Comparison of ENCODE assay signal across 12 cellular contexts in genomic region chr9:130036099-130036498, GRCh38. TPM values are rescaled to one million over a fixed set of nuclear protein-coding genes. Genes with fewer than 3 reads are reported as not detected.
DNase-seq lines count a peak whose midpoint lies in the region; ATAC-seq and TF ChIP-seq lines count a peak whose summit lies in the region.
"Had no signal": no experiment of that assay in that cellular context is flagged by ENCODE, and none has a peak within 500 bp of the region (broad histone marks: within the 10 kb centered on the region; RNA-seq: fewer than 3 reads in every experiment).

No MANE protein-coding gene starts in this region.

- H3K9me3 Mint-ChIP-seq in T-helper 1 cell treated with Interleukin-12 subunit alpha and Interleukin-12 subunit beta and Interleukin-4 antibody, amounts not matched to agents 30 μg/mL and 1 μg/mL, for 36 hours: no peaks in the 10 kb centered on the region
- no peaks in the 10 kb centered on the region for H3K9me3 Mint-ChIP-seq in stimulated activated effector memory CD8-positive, alpha-beta T cell treated with anti-CD3 and anti-CD28 coated beads, Interleukin-12 subunit alpha, Interleukin-12 subunit beta, amount 100 ng/mL, for 72 hours

- no peak for TF ChIP-seq POLR2A in esophagus muscularis mucosa (IDR thresholded peaks at IDR 0.05; ENCODE audit: low read depth)

- H3K4me1 ChIP-seq in RWPE2 (ENCODE audit: insufficient read depth, poor library complexity, severe bottlenecking): peaks cover 8% of the 10 kb centered on the region
- peaks cover 34 to 98% (median 95%) of the 10 kb centered on the region in 4 donors for H3K4me1 ChIP-seq in esophagus muscularis mucosa

- H3K4me3 Mint-ChIP-seq in T-helper 1 cell treated with Interleukin-12 subunit alpha and Interleukin-12 subunit beta and Interleukin-4 antibody, amounts not matched to agents 30 μg/mL and 1 μg/mL, for 36 hours: peak overlapping the region; percentile 53
- H3K4me3 Mint-ChIP-seq in stimulated activated effector memory CD8-positive, alpha-beta T cell treated with anti-CD3 and anti-CD28 coated beads, Interleukin-12 subunit alpha, Interleukin-12 subunit beta, amount 100 ng/mL, for 72 hours: peak overlapping the region; percentile 99

- H3K4me3 ChIP-seq in RWPE2 (ENCODE audit: severe bottlenecking) (no peak overlapping the region), esophagus muscularis mucosa (no peak overlapping the region)

- peak; percentile 80 for ATAC-seq in RWPE2 (ENCODE audit: low read depth)
- ATAC-seq in stimulated activated effector memory CD8-positive, alpha-beta T cell treated with anti-CD3 and anti-CD28 coated beads, Interleukin-12 subunit alpha, Interleukin-12 subunit beta, amount 100 ng/mL, for 72 hours: peak; percentile 51

- H3K27me3 ChIP-seq in RWPE2 (ENCODE audit: insufficient read depth, poor library complexity, severe bottlenecking) (no peaks in the 10 kb centered on the region), esophagus muscularis mucosa (no peaks in the 10 kb centered on the region)

- peaks cover 15% of the 10 kb centered on the region for H3K36me3 Mint-ChIP-seq in T-helper 1 cell treated with Interleukin-12 subunit alpha and Interleukin-12 subunit beta and Interleukin-4 antibody, amounts not matched to agents 30 μg/mL and 1 μg/mL, for 36 hours (ENCODE audit: low read depth)
- H3K36me3 Mint-ChIP-seq in stimulated activated effector memory CD8-positive, alpha-beta T cell treated with anti-CD3 and anti-CD28 coated beads, Interleukin-12 subunit alpha, Interleukin-12 subunit beta, amount 100 ng/mL, for 72 hours: peaks cover 100% of the 10 kb centered on the region

- peaks cover 62% of the 10 kb centered on the region for H3K4me1 Mint-ChIP-seq in T-helper 1 cell treated with Interleukin-12 subunit alpha and Interleukin-12 subunit beta and Interleukin-4 antibody, amounts not matched to agents 30 μg/mL and 1 μg/mL, for 36 hours (ENCODE audit: low read depth)
- H3K4me1 Mint-ChIP-seq in stimulated activated effector memory CD8-positive, alpha-beta T cell treated with anti-CD3 and anti-CD28 coated beads, Interleukin-12 subunit alpha, Interleukin-12 subunit beta, amount 100 ng/mL, for 72 hours: peaks cover 60% of the 10 kb centered on the region

- no peak for DNase-seq in T-helper 1 cell
- DNase-seq in RWPE2 (ENCODE audit: low spot score): no peak
- DNase-seq in esophagus muscularis mucosa (ENCODE audit: extremely low spot score): no peak
- no peak for DNase-seq in stimulated activated effector memory CD8-positive, alpha-beta T cell treated with anti-CD3 and anti-CD28 coated beads, Interleukin-12 subunit alpha, Interleukin-12 subunit beta, amount 100 ng/mL, for 72 hours (ENCODE audit: low spot score in 2 of 2)
- no peak for DNase-seq in NCI-H146 treated with DMSO at 0.1 percent for 48 hours (lab: John Stamatoyannopoulos, UW; ENCODE audit: unreplicated experiment)
- no peak for DNase-seq in SIG-M5 treated with dmso at 0.1 percent for 504 hours (lab: John Stamatoyannopoulos, UW; ENCODE audit: unreplicated experiment)
- DNase-seq in head of caudate nucleus: no peak
- DNase-seq: ACHN, hippocampal formation, retina, SHP77 treated with DMSO at 0.1 percent for 48 hours had no signal

- peak overlapping the region; percentile 77 for H3K27ac Mint-ChIP-seq in T-helper 1 cell treated with Interleukin-12 subunit alpha and Interleukin-12 subunit beta and Interleukin-4 antibody, amounts not matched to agents 30 μg/mL and 1 μg/mL, for 36 hours
- peak overlapping the region; percentile 99 for H3K27ac Mint-ChIP-seq in stimulated activated effector memory CD8-positive, alpha-beta T cell treated with anti-CD3 and anti-CD28 coated beads, Interleukin-12 subunit alpha, Interleukin-12 subunit beta, amount 100 ng/mL, for 72 hours

- no peak for TF ChIP-seq EP300 in esophagus muscularis mucosa (IDR thresholded peaks at IDR 0.05)

- TF ChIP-seq CTCF in RWPE2 (IDR thresholded peaks at IDR 0.05; ENCODE audit: poor library complexity, severe bottlenecking) (no peak), esophagus muscularis mucosa (IDR thresholded peaks at IDR 0.05) (no peak)

- H3K27ac ChIP-seq in RWPE2 (ENCODE audit: poor library complexity, severe bottlenecking): peak overlapping the region; percentile 14
- H3K27ac ChIP-seq in esophagus muscularis mucosa (replicated peaks in 1 of 4): peak overlapping the region; percentile 87 to 100 (median 98)

- intact Hi-C loops in esophagus muscularis mucosa (cut with DNase I): no loop called here
- intact Hi-C loops in head of caudate nucleus (cut with DNase I): no loop called here

- H3K27me3 Mint-ChIP-seq in T-helper 1 cell treated with Interleukin-12 subunit alpha and Interleukin-12 subunit beta and Interleukin-4 antibody, amounts not matched to agents 30 μg/mL and 1 μg/mL, for 36 hours (ENCODE audit: low read depth): no peaks in the 10 kb centered on the region

- H3K9me3 ChIP-seq in RWPE2 (ENCODE audit: severe bottlenecking) (no peaks in the 10 kb centered on the region), esophagus muscularis mucosa (no peaks in the 10 kb centered on the region)

- no peaks in the 10 kb centered on the region for H3K36me3 ChIP-seq in RWPE2 (ENCODE audit: low read depth)
- H3K36me3 ChIP-seq in esophagus muscularis mucosa: no peaks in the 10 kb centered on the region

RNA-seq across cellular contexts. Expression of gene FNBP1, which starts 6.9 kb away (rescaled TPM):
- total RNA-seq in esophagus muscularis mucosa: 100 to 1,000 TPM; 177 to 317 (median 254) TPM

RNA-seq across cellular contexts. Expression of gene GPR107, which starts 17.6 kb away (rescaled TPM):
- total RNA-seq in esophagus muscularis mucosa: 10 to 100 TPM; 19.9 to 34.7 (median 30.8) TPM
